Comparison of ENCODE assay signal across 13 cellular contexts in genomic region chr3:110736332-110736731, GRCh38.
A peak's percentile ranks its signal among the peaks of the same experiment; 100 is the strongest.
DNase-seq lines count a peak whose midpoint lies in the region; ATAC-seq and TF ChIP-seq lines count a peak whose summit lies in the region.
"Had no signal": no experiment of that assay in that cellular context is flagged by ENCODE, and none has a peak within 500 bp of the region (broad histone marks: within the 10 kb centered on the region; RNA-seq: fewer than 3 reads in every experiment).

No MANE protein-coding gene starts in this region.

- H3K27me3 ChIP-seq in tibial artery, result no peaks in the 10 kb centered on the region
- H3K27me3 ChIP-seq: vagina had no signal

- intact Hi-C loops in tibial artery (cut with DNase I; ENCODE audit: low total_unique reads), result no loop called here

- DNase-seq in GM12865 (ENCODE audit: low read depth) (peak; percentile 29), NAMALWA (ENCODE audit: low spot score) (peak; percentile 31), tibial artery (no peak), pons (ENCODE audit: low spot score) (no peak), NCI-H128 (lab: John Stamatoyannopoulos, UW; ENCODE audit: unreplicated experiment) (no peak)
- DNase-seq: H9, mesenchymal stem cell, NCI-H69, retina had no signal

- H3K27ac ChIP-seq in tibial artery, result no peak overlapping the region
- H3K27ac ChIP-seq: vagina had no signal

- no peaks in the 10 kb centered on the region for H3K36me3 ChIP-seq in tibial artery
- H3K36me3 ChIP-seq: vagina had no signal

- ATAC-seq in GM19468 (IDR thresholded peaks at IDR 0.05; ENCODE audit: extremely low read depth, unreplicated experiment) (peak; percentile 79), HG03095 (IDR thresholded peaks at IDR 0.05; ENCODE audit: unreplicated experiment) (peak; percentile 81), GM21515 (IDR thresholded peaks at IDR 0.05; ENCODE audit: unreplicated experiment) (no peak)

- no peaks in the 10 kb centered on the region for H3K4me1 ChIP-seq in tibial artery
- H3K4me1 ChIP-seq: vagina had no signal

- TF ChIP-seq CTCF in GM12865 (IDR thresholded peaks at IDR 0.05; ENCODE audit: insufficient read depth, low read depth, low read length, missing control alignments) (no peak), tibial artery (IDR thresholded peaks at IDR 0.05) (no peak)

- H3K9me3 ChIP-seq in tibial artery, result no peaks in the 10 kb centered on the region
- H3K9me3 ChIP-seq: vagina had no signal

- H3K4me3 ChIP-seq in GM12865 (ENCODE audit: low read depth, low read length), result no peak overlapping the region
- H3K4me3 ChIP-seq in tibial artery, result no peak overlapping the region
- H3K4me3 ChIP-seq: vagina had no signal

Comparison
In these comparisons a context has a peak if more than half of its experiments do, and no peak if none do; other contexts are left out.
1. DNase-seq: peak in GM12865 (single experiment) and NAMALWA (single experiment); none in tibial artery (0 of 2), pons (single experiment) and NCI-H128 (single experiment).